ENCODE assay signal across 1 cellular context in genomic region chr1:75727571-75727970, GRCh38.
TF ChIP-seq lines count a peak whose summit lies in the region.

No MANE protein-coding gene starts in this region.

TF ChIP-seq in IMR-90, 13 proteins besides CTCF, POLR2A, EP300 and RAD21:
- no peak for TF ChIP-seq FOS (IDR thresholded peaks at IDR 0.05; ENCODE audit: low read depth, low read length)
- TF ChIP-seq ELK1 (IDR thresholded peaks at IDR 0.05; ENCODE audit: borderline replicate concordance, low read depth, low read length), result no peak
- TF ChIP-seq USF2 (IDR thresholded peaks at IDR 0.05; ENCODE audit: low read depth, low read length), result no peak
- TF ChIP-seq CHD1 (IDR thresholded peaks at IDR 0.05; ENCODE audit: low read depth, low read length), result no peak
- no peak for TF ChIP-seq CEBPB (IDR thresholded peaks at IDR 0.05; ENCODE audit: low read depth, low read length)
- TF ChIP-seq MXI1 (IDR thresholded peaks at IDR 0.05; ENCODE audit: borderline replicate concordance, low read depth, low read length), result no peak
- TF ChIP-seq SMC3 (IDR thresholded peaks at IDR 0.05; ENCODE audit: low read depth, low read length), result no peak
- no peak for TF ChIP-seq MAFK (IDR thresholded peaks at IDR 0.05; ENCODE audit: low read depth, low read length)
- no peak for TF ChIP-seq BHLHE40 (IDR thresholded peaks at IDR 0.05; ENCODE audit: low read depth, low read length)
- no peak for TF ChIP-seq RCOR1 (IDR thresholded peaks at IDR 0.05; ENCODE audit: insufficient replicate concordance, low read length)
- no peak for TF ChIP-seq MAZ (IDR thresholded peaks at IDR 0.05; ENCODE audit: borderline replicate concordance, low read depth, low read length)
- TF ChIP-seq RFX5 (IDR thresholded peaks at IDR 0.05; ENCODE audit: low read depth, low read length), result no peak
- TF ChIP-seq NFE2L2 (IDR thresholded peaks at IDR 0.05; ENCODE audit: low read depth, low read length), result no peak
